In genomic region chr20:44218441-44218840, GRCh38 we compare ENCODE assay signal across 10 cellular contexts. TPM values are rescaled to one million over a fixed set of nuclear protein-coding genes. Genes with fewer than 3 reads are reported as not detected.
DNase-seq lines count a peak whose midpoint lies in the region; ATAC-seq lines count a peak whose summit lies in the region.
"Had no signal": no experiment of that assay in that cellular context is flagged by ENCODE, and none has a peak within 500 bp of the region (broad histone marks: within the 10 kb centered on the region; RNA-seq: fewer than 3 reads in every experiment).

No MANE protein-coding gene starts in this region.

- peaks cover 55% of the 10 kb centered on the region for H3K4me1 Mint-ChIP-seq in activated naive CD4-positive, alpha-beta T cell treated with anti-CD3 and anti-CD28 coated beads for 36 hours (ENCODE audit: low read depth)

- H3K36me3 Mint-ChIP-seq in activated naive CD4-positive, alpha-beta T cell treated with anti-CD3 and anti-CD28 coated beads for 36 hours (ENCODE audit: low read depth) = no peaks in the 10 kb centered on the region

- DNase-seq in activated CD8-positive, alpha-beta memory T cell treated with anti-CD3 and anti-CD28 coated beads, Interleukin-2, amount 50 U/mL, for 4 hours = peak; percentile 40
- no peak for DNase-seq in activated CD8-positive, alpha-beta memory T cell treated with anti-CD3 and anti-CD28 coated beads for 24 hours
- DNase-seq in T-helper 22 cell (ENCODE audit: low read depth) (peak; percentile 49), NCI-H1048 (lab: John Stamatoyannopoulos, UW) (no peak), AG20443 (ENCODE audit: low spot score) (no peak)
- DNase-seq in activated naive CD4-positive, alpha-beta T cell treated with anti-CD3 and anti-CD28 coated beads for 36 hours = peak; percentile 80
- peak; percentile 31 to 43 for DNase-seq in stimulated activated CD4-positive, alpha-beta T cell treated with anti-CD3 and anti-CD28 coated beads, Interleukin-2, amount 100 ng/mL, for 24 hours

- H3K27me3 Mint-ChIP-seq in activated naive CD4-positive, alpha-beta T cell treated with anti-CD3 and anti-CD28 coated beads for 36 hours (ENCODE audit: low read depth) = no peaks in the 10 kb centered on the region

- peak overlapping the region; percentile 79 for H3K27ac Mint-ChIP-seq in activated naive CD4-positive, alpha-beta T cell treated with anti-CD3 and anti-CD28 coated beads for 36 hours

- ATAC-seq in HG03565 (IDR thresholded peaks at IDR 0.05; ENCODE audit: unreplicated experiment) = no peak

- intact Hi-C loops in activated naive CD4-positive, alpha-beta T cell treated with anti-CD3 and anti-CD28 coated beads for 36 hours (cut with micrococcal nuclease) = loop anchor here (5.0 to 10.0 kb wide), 3 partner anchors 54 to 746 kb away; partner anchors contain the start of genes STK4 and TOMM34

- no peaks in the 10 kb centered on the region for H3K9me3 Mint-ChIP-seq in activated naive CD4-positive, alpha-beta T cell treated with anti-CD3 and anti-CD28 coated beads for 36 hours

- CTCF ChIA-PET in activated naive CD4-positive, alpha-beta T cell treated with anti-CD3 and anti-CD28 coated beads for 36 hours (lab: Charles Lee) = interaction anchor here (0.6 to 10.2 kb wide), 24 partner anchors 12 to 1670 kb away, joined by 3 to 377 read pairs (median 4); partner anchors contain the start of genes FITM2, SERINC3 and TTPAL

- H3K4me3 Mint-ChIP-seq in activated naive CD4-positive, alpha-beta T cell treated with anti-CD3 and anti-CD28 coated beads for 36 hours = peak overlapping the region; percentile 65

RNA-seq across cellular contexts. Expression of gene OSER1, which starts 7.9 kb away (rescaled TPM):
- 10 to 100 TPM; 27.7 to 28.4 TPM for total RNA-seq in activated naive CD4-positive, alpha-beta T cell treated with anti-CD3 and anti-CD28 coated beads for 36 hours

RNA-seq across cellular contexts. Expression of gene GDAP1L1, which starts 28.7 kb away (rescaled TPM):
- total RNA-seq in activated naive CD4-positive, alpha-beta T cell treated with anti-CD3 and anti-CD28 coated beads for 36 hours = under 1 TPM; 0.27 to 0.50 TPM
- total RNA-seq: NCI-H460, vagina had no signal

RNA-seq across cellular contexts. Expression of gene JPH2, which starts 31.5 kb away (rescaled TPM):
- total RNA-seq in activated naive CD4-positive, alpha-beta T cell treated with anti-CD3 and anti-CD28 coated beads for 36 hours = not detected

Comparison
In these comparisons a context has a peak if more than half of its experiments do, and no peak if none do; other contexts are left out.
1. DNase-seq: peak in activated CD8-positive, alpha-beta memory T cell treated with anti-CD3 and anti-CD28 coated beads, Interleukin-2, amount 50 U/mL, for 4 hours (single experiment), T-helper 22 cell (single experiment), activated naive CD4-positive, alpha-beta T cell treated with anti-CD3 and anti-CD28 coated beads for 36 hours (single experiment) and stimulated activated CD4-positive, alpha-beta T cell treated with anti-CD3 and anti-CD28 coated beads, Interleukin-2, amount 100 ng/mL, for 24 hours (2 of 2); none in activated CD8-positive, alpha-beta memory T cell treated with anti-CD3 and anti-CD28 coated beads for 24 hours (single experiment), NCI-H1048 (single experiment) and AG20443 (single experiment).